ENCODE assay signal across 8 cellular contexts in genomic region chr12:42589465-42590323, GRCh38. TPM values are rescaled to one million over a fixed set of nuclear protein-coding genes. Genes with fewer than 3 reads are reported as not detected.
DNase-seq lines count a peak whose midpoint lies in the region; ATAC-seq and TF ChIP-seq lines count a peak whose summit lies in the region.

PRICKLE1 (minus strand) TSS chr12:42589746; CDS start chr12:42472516, 117,230 bp downstream.

- peaks cover 0 to 9% of the 10 kb centered on the region in 2 donors for H3K27me3 ChIP-seq in right lobe of liver

- H3K27ac ChIP-seq in right lobe of liver, result peak within 1 kb of the TSS in 1 of 3 donors; percentile 22

- no peaks in the 10 kb centered on the region for H3K9me3 ChIP-seq in right lobe of liver

- H3K4me1 ChIP-seq in right lobe of liver, result peaks cover 0 to 5% (median 2%) of the 10 kb centered on the region in 4 donors

- ATAC-seq in GM19397 (IDR thresholded peaks at IDR 0.05; ENCODE audit: unreplicated experiment) (peak; percentile 85), HG03432 (IDR thresholded peaks at IDR 0.05; ENCODE audit: unreplicated experiment) (peak; percentile 84), right lobe of liver (peak; percentile 76 to 85 (median 82))

- TF ChIP-seq POLR2A in right lobe of liver (IDR thresholded peaks at IDR 0.05), result no peak

- intact Hi-C loops in right lobe of liver (cut with DNase I), result no loop called here

- H3K4me3 ChIP-seq in right lobe of liver, result peak within 1 kb of the TSS; percentile 49 to 57 (median 53)

- TF ChIP-seq CTCF in right lobe of liver (IDR thresholded peaks at IDR 0.05), result no peak

- H3K36me3 ChIP-seq in right lobe of liver, result no peaks in the 10 kb centered on the region

- under 1% methylated on average over 15 of the region's 107 CpGs for whole genome bisulfite sequencing in right lobe of liver (ENCODE audit: insufficient coverage, low coverage, low lambda C conversion rate, missing lambda C conversion rate)

- DNase-seq in COLO829 (ENCODE audit: low spot score) (peak; percentile 6), SK-N-DZ (ENCODE audit: low spot score) (peak; percentile 50), dermis blood vessel endothelial cell (peak; percentile 70), right lobe of liver (peak in 1 of 3 donors; percentile 33), middle frontal gyrus (ENCODE audit: extremely low spot score, low spot score) (no peak)
- DNase-seq in stimulated activated CD8-positive, alpha-beta memory T cell treated with anti-CD3 and anti-CD28 coated beads, Interleukin-4, amount 100 ng/mL, for 48 hours, result peak; percentile 43

RNA-seq across cellular contexts. Expression of gene PRICKLE1, which starts in this region (rescaled TPM):
- polyA plus RNA-seq in SK-N-DZ (2014; cell fraction: cytosol; rRNA removed), result 1.2 and 3.7 TPM in 2 replicates
- 0.53 and 1.3 TPM in 2 replicates for polyA plus RNA-seq in SK-N-DZ (2014; cell fraction: nucleus; rRNA removed)
- total RNA-seq in dermis blood vessel endothelial cell (11.6 and 12.3 TPM in 2 replicates), right lobe of liver (1 to 10 TPM in 3 of 6 experiments, under 1 TPM in 3; 0.79 to 2.9 (median 1.1) TPM)
